Comparison of ENCODE assay signal across 10 cellular contexts in the genomic region with DNA sequence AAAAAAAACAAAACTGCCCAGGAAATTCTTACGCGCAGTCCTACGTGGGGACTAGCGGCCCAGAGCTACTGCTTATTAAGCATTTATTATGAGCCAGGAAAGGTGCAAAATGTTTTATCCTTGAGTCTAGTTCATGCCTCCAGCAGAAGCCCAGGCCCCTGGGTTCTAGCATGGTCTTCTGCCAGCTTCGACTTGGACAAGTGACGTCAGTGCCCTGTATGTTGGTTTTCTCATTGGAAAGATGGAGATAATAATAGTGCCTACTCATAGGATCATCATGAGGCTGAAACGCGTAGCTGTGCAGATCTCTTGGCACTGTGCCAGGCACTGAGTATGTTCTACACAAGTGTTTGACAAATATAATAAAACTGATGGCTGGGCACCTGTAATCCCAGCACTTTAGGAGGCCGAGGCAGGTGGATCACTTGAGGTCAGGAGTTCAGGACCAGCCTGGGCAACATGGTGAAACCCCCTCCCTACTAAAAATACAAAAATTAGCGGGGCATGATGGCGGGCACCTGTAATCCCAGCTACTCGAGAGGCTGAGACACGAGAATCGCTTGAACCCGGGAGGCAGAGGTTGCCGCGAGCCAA. TPM values are rescaled to one million over a fixed set of nuclear protein-coding genes. Genes with fewer than 3 reads are reported as not detected.
DNase-seq lines count a peak whose midpoint lies in the region; ATAC-seq and TF ChIP-seq lines count a peak whose summit lies in the region.
"Had no signal": no experiment of that assay in that cellular context is flagged by ENCODE, and none has a peak within 500 bp of the region (broad histone marks: within the 10 kb centered on the region; RNA-seq: fewer than 3 reads in every experiment).

No MANE protein-coding gene starts in this region.

- no peaks in the 10 kb centered on the region for H3K9me3 ChIP-seq in vagina
- H3K9me3 ChIP-seq: tibial artery had no signal

- no peaks in the 10 kb centered on the region for H3K27me3 ChIP-seq in vagina

- DNase-seq in COR-L47 (lab: John Stamatoyannopoulos, UW) (peak; percentile 92), NCI-H1436 (lab: John Stamatoyannopoulos, UW) (peak; percentile 95), RPMI8226 (peak; percentile 82), foreskin fibroblast (peak; percentile 63 to 88), T-helper 2 cell (no peak), vagina (ENCODE audit: extremely low spot score in 2 of 2) (no peak)
- DNase-seq: Caco-2, tibial artery had no signal

- no peak overlapping the region for H3K4me3 ChIP-seq in foreskin fibroblast (ENCODE audit: low read depth in 1 of 2, low read length in 2 of 2)
- no peak overlapping the region for H3K4me3 ChIP-seq in vagina
- H3K4me3 ChIP-seq: tibial artery had no signal

- no peak for TF ChIP-seq POLR2A in vagina (IDR thresholded peaks at IDR 0.05)

- no peak overlapping the region for H3K27ac ChIP-seq in vagina
- H3K27ac ChIP-seq: tibial artery had no signal

- TF ChIP-seq CTCF in foreskin fibroblast (IDR thresholded peaks at IDR 0.05; ENCODE audit: low read depth, low read length) (no peak), vagina (IDR thresholded peaks at IDR 0.05) (no peak)

- no peaks in the 10 kb centered on the region for H3K36me3 ChIP-seq in vagina
- H3K36me3 ChIP-seq: tibial artery had no signal

- intact Hi-C loops in vagina (cut with DNase I), result no loop called here

- H3K4me1 ChIP-seq in vagina, result no peaks in the 10 kb centered on the region
- H3K4me1 ChIP-seq: tibial artery had no signal

- ATAC-seq in GM18517 (IDR thresholded peaks at IDR 0.05; ENCODE audit: unreplicated experiment) (no peak), GM21825 (IDR thresholded peaks at IDR 0.05; ENCODE audit: unreplicated experiment) (no peak)

RNA-seq across cellular contexts. Expression of gene SULT2B1, which starts 12.4 kb away (rescaled TPM):
- 43.0 TPM for total RNA-seq in vagina

RNA-seq across cellular contexts. Expression of gene LMTK3, which starts 28.0 kb away (rescaled TPM):
- total RNA-seq in vagina, result 1.7 TPM

Comparison
In these comparisons a context has a peak if more than half of its experiments do, and no peak if none do; other contexts are left out.
1. DNase-seq: peak in COR-L47 (single experiment), NCI-H1436 (single experiment), RPMI8226 (single experiment) and foreskin fibroblast (2 of 2); none in T-helper 2 cell (0 of 5) and vagina (0 of 2).